Comparison of ENCODE assay signal across 1 cellular context in the genomic region with DNA sequence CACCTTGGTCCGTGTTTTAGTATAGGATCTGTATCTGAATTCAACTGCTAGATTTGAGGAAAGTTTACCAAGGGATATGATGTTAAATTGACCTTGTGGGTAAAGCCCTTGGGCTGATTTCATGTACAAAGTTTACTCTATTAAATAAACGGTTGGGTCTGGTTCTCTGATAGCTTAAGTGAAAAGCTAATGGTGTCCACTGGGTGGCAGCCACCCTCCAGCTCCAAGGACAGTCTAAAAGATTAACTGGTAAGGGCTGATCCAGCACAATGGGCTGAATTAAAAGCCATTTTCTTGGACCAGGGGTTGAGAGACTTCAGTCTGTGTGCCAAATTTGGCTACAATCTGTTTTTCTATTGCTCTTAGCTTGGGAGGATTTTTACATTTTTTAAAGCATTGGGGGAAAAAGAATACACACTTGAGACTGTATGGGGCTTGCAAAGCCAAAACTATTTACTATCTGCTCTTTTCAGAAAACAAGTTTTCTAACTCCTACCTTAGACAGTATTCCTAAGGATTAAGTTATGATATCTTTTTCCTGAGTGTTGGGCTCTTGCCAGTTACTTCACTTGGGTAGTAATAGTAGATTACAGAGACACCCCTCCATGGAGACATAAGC.
TF ChIP-seq lines count a peak whose summit lies in the region.

No MANE protein-coding gene starts in this region.

TF ChIP-seq in H1, 55 proteins besides CTCF, POLR2A, EP300 and RAD21 (continued from another document):
- TF ChIP-seq ZNF274 (IDR thresholded peaks at IDR 0.05; ENCODE audit: borderline replicate concordance, extremely low read depth, low read length) (no peak), KDM4A (IDR thresholded peaks at IDR 0.05; ENCODE audit: low read depth, low read length, severe bottlenecking) (no peak)
- TF ChIP-seq, protein P1, sequence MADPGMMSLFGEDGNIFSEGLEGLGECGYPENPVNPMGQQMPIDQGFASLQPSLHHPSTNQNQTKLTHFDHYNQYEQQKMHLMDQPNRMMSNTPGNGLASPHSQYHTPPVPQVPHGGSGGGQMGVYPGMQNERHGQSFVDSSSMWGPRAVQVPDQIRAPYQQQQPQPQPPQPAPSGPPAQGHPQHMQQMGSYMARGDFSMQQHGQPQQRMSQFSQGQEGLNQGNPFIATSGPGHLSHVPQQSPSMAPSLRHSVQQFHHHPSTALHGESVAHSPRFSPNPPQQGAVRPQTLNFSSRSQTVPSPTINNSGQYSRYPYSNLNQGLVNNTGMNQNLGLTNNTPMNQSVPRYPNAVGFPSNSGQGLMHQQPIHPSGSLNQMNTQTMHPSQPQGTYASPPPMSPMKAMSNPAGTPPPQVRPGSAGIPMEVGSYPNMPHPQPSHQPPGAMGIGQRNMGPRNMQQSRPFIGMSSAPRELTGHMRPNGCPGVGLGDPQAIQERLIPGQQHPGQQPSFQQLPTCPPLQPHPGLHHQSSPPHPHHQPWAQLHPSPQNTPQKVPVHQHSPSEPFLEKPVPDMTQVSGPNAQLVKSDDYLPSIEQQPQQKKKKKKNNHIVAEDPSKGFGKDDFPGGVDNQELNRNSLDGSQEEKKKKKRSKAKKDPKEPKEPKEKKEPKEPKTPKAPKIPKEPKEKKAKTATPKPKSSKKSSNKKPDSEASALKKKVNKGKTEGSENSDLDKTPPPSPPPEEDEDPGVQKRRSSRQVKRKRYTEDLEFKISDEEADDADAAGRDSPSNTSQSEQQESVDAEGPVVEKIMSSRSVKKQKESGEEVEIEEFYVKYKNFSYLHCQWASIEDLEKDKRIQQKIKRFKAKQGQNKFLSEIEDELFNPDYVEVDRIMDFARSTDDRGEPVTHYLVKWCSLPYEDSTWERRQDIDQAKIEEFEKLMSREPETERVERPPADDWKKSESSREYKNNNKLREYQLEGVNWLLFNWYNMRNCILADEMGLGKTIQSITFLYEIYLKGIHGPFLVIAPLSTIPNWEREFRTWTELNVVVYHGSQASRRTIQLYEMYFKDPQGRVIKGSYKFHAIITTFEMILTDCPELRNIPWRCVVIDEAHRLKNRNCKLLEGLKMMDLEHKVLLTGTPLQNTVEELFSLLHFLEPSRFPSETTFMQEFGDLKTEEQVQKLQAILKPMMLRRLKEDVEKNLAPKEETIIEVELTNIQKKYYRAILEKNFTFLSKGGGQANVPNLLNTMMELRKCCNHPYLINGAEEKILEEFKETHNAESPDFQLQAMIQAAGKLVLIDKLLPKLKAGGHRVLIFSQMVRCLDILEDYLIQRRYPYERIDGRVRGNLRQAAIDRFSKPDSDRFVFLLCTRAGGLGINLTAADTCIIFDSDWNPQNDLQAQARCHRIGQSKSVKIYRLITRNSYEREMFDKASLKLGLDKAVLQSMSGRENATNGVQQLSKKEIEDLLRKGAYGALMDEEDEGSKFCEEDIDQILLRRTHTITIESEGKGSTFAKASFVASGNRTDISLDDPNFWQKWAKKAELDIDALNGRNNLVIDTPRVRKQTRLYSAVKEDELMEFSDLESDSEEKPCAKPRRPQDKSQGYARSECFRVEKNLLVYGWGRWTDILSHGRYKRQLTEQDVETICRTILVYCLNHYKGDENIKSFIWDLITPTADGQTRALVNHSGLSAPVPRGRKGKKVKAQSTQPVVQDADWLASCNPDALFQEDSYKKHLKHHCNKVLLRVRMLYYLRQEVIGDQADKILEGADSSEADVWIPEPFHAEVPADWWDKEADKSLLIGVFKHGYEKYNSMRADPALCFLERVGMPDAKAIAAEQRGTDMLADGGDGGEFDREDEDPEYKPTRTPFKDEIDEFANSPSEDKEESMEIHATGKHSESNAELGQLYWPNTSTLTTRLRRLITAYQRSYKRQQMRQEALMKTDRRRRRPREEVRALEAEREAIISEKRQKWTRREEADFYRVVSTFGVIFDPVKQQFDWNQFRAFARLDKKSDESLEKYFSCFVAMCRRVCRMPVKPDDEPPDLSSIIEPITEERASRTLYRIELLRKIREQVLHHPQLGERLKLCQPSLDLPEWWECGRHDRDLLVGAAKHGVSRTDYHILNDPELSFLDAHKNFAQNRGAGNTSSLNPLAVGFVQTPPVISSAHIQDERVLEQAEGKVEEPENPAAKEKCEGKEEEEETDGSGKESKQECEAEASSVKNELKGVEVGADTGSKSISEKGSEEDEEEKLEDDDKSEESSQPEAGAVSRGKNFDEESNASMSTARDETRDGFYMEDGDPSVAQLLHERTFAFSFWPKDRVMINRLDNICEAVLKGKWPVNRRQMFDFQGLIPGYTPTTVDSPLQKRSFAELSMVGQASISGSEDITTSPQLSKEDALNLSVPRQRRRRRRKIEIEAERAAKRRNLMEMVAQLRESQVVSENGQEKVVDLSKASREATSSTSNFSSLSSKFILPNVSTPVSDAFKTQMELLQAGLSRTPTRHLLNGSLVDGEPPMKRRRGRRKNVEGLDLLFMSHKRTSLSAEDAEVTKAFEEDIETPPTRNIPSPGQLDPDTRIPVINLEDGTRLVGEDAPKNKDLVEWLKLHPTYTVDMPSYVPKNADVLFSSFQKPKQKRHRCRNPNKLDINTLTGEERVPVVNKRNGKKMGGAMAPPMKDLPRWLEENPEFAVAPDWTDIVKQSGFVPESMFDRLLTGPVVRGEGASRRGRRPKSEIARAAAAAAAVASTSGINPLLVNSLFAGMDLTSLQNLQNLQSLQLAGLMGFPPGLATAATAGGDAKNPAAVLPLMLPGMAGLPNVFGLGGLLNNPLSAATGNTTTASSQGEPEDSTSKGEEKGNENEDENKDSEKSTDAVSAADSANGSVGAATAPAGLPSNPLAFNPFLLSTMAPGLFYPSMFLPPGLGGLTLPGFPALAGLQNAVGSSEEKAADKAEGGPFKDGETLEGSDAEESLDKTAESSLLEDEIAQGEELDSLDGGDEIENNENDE (IDR thresholded peaks at IDR 0.05; ENCODE audit: insufficient replicate concordance, low read length), result no peak
